13 cellular contexts compared by ENCODE assay signal in the genomic region with DNA sequence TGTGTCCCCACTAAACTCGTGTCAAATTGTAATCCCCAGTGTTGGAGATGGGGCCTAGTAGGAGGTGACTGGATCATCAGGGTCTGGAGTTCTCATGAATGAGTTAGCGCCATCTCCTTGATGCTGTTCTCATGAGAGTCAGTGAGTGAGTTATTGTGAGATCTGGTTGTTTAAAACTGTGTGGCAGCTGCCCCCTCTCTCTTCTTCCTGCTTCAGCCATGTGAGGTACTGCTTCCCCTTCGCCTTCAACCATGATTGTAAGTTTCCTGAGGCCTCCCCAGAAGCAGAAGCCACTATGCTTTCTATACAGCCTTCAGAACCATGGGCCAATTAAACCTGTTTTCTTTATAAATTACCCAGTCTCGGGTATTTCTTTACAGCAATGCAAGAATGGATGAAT. TPM values are rescaled to one million over a fixed set of nuclear protein-coding genes. Genes with fewer than 3 reads are reported as not detected.
A peak's percentile ranks its signal among the peaks of the same experiment; 100 is the strongest.
DNase-seq lines count a peak whose midpoint lies in the region; ATAC-seq lines count a peak whose summit lies in the region.
"Had no signal": no experiment of that assay in that cellular context is flagged by ENCODE, and none has a peak within 500 bp of the region (broad histone marks: within the 10 kb centered on the region; RNA-seq: fewer than 3 reads in every experiment).

No MANE protein-coding gene starts in this region.

- DNase-seq in left colon: no peak
- DNase-seq in stimulated activated CD8-positive, alpha-beta memory T cell treated with anti-CD3 and anti-CD28 coated beads, Interleukin-4, amount 100 ng/mL, for 48 hours: no peak
- no peak for DNase-seq in GF-D8 (lab: John Stamatoyannopoulos, UW)
- no peak for DNase-seq in activated effector memory CD4-positive, alpha-beta T cell treated with Interleukin-2 at 50 U/mL for 16 hours
- DNase-seq: activated CD4-positive, alpha-beta T cell treated with anti-CD3 and anti-CD28 coated beads for 48 hours; CD8-positive, alpha-beta T cell; dorsolateral prefrontal cortex; retina; T-helper 17 cell had no signal

- ATAC-seq in GM18907 (IDR thresholded peaks at IDR 0.05; ENCODE audit: unreplicated experiment) (peak; percentile 55), GM21619 (IDR thresholded peaks at IDR 0.05; ENCODE audit: unreplicated experiment) (peak; percentile 78), HG03280 (IDR thresholded peaks at IDR 0.05; ENCODE audit: unreplicated experiment) (peak; percentile 52), left colon (peak; percentile 6), GM19452 (IDR thresholded peaks at IDR 0.05; ENCODE audit: unreplicated experiment) (no peak)
- ATAC-seq: CD8-positive, alpha-beta T cell; T-helper 17 cell had no signal

- intact Hi-C loops in left colon (cut with DNase I, micrococcal nuclease): no loop called here

RNA-seq across cellular contexts. Expression of a gene that starts 50.4 kb away (rescaled TPM):
- 10 to 100 TPM in 1 of 2 donors, 1 to 10 TPM in 1; 7.0 to 13.5 TPM for total RNA-seq in left colon
